ENCODE assay signal across 1 cellular context in the genomic region with DNA sequence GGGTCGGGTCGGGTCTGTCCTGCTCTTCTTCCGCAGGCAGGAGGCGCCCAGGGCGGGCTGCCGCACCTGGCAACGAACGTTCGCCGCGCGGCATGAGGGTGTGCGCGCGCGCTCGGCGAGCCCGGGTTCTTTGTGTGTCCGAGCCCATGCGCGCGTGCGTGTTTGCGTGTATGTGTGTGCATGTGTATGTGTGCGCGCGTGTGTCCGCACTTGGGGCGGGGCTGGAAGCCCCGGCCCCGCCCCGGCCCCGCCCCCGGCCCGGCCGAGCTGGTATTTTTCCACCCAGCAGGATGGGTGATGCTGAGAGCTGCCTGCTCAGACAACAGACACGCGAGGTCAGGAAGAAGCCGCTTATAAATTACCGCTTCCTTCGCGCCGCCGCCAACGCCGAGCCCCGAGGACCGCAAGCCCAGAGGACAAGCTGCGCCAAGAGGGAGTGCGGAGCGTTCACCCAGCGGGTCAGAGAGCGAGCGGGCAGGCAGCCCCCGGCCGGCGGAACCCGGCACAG.
TF ChIP-seq lines count a peak whose summit lies in the region.

SLC6A6 (plus strand) TSS at position 303 of the 508 bp plus-strand sequence. CDS start 41,029 bp downstream, outside the sequence.

TF ChIP-seq in HepG2, 621 proteins besides CTCF, POLR2A, EP300 and RAD21 (continued from another document and continues in another):
- TF ChIP-seq E2F2 (CRISPR knock-in tag; IDR thresholded peaks at IDR 0.05; ENCODE audit: borderline replicate concordance) = no peak
- TF ChIP-seq, protein P1, sequence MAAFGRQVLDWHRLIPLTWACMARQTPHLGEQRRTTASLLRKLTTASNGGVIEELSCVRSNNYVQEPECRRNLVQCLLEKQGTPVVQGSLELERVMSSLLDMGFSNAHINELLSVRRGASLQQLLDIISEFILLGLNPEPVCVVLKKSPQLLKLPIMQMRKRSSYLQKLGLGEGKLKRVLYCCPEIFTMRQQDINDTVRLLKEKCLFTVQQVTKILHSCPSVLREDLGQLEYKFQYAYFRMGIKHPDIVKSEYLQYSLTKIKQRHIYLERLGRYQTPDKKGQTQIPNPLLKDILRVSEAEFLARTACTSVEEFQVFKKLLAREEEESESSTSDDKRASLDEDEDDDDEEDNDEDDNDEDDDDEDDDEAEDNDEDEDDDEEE (CRISPR knock-in tag; IDR thresholded peaks at IDR 0.05) = no peak
- TF ChIP-seq ZFP36 (IDR thresholded peaks at IDR 0.05; ENCODE audit: borderline replicate concordance, low read depth, low read length, partially characterized antibody) = no peak
- TF ChIP-seq ZNF678 (CRISPR knock-in tag; IDR thresholded peaks at IDR 0.05) = no peak
- no peak for TF ChIP-seq ZNF260 (CRISPR knock-in tag; IDR thresholded peaks at IDR 0.05; ENCODE audit: borderline replicate concordance, low read depth)
- no peak for TF ChIP-seq PBX2 (CRISPR knock-in tag; IDR thresholded peaks at IDR 0.05)
- TF ChIP-seq ELF3 (CRISPR knock-in tag; IDR thresholded peaks at IDR 0.05) = peak; percentile 54; the same call in 1 of the 2 replicates
- TF ChIP-seq, protein P2, sequence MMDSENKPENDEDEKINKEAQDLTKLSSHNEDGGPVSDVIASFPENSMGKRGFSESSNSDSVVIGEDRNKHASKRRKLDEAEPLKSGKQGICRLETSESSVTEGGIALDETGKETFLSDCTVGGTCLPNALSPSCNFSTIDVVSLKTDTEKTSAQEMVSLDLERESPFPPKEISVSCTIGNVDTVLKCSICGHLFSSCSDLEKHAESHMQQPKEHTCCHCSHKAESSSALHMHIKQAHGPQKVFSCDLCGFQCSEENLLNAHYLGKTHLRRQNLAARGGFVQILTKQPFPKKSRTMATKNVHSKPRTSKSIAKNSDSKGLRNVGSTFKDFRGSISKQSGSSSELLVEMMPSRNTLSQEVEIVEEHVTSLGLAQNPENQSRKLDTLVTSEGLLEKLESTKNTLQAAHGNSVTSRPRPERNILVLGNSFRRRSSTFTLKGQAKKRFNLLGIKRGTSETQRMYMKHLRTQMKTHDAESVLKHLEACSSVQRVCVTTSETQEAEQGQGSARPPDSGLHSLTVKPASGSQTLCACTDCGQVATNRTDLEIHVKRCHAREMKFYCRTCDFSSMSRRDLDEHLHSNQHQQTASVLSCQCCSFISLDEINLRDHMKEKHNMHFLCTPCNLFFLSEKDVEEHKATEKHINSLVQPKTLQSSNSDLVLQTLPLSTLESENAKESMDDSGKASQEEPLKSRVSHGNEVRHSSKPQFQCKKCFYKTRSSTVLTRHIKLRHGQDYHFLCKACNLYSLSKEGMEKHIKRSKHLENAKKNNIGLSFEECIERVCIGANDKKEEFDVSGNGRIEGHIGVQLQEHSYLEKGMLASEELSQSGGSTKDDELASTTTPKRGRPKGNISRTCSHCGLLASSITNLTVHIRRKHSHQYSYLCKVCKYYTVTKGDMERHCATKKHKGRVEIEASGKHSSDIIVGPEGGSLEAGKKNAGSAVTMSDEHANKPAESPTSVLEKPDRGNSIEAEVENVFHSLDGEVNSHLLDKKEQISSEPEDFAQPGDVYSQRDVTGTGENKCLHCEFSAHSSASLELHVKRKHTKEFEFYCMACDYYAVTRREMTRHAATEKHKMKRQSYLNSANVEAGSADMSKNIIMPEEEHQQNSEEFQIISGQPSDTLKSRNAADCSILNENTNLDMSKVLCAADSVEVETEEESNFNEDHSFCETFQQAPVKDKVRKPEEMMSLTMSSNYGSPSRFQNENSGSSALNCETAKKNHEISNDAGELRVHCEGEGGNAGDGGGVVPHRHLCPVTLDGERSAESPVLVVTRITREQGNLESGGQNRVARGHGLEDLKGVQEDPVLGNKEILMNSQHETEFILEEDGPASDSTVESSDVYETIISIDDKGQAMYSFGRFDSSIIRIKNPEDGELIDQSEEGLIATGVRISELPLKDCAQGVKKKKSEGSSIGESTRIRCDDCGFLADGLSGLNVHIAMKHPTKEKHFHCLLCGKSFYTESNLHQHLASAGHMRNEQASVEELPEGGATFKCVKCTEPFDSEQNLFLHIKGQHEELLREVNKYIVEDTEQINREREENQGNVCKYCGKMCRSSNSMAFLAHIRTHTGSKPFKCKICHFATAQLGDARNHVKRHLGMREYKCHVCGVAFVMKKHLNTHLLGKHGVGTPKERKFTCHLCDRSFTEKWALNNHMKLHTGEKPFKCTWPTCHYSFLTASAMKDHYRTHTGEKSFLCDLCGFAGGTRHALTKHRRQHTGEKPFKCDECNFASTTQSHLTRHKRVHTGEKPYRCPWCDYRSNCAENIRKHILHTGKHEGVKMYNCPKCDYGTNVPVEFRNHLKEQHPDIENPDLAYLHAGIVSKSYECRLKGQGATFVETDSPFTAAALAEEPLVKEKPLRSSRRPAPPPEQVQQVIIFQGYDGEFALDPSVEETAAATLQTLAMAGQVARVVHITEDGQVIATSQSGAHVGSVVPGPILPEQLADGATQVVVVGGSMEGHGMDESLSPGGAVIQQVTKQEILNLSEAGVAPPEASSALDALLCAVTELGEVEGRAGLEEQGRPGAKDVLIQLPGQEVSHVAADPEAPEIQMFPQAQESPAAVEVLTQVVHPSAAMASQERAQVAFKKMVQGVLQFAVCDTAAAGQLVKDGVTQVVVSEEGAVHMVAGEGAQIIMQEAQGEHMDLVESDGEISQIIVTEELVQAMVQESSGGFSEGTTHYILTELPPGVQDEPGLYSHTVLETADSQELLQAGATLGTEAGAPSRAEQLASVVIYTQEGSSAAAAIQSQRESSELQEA (CRISPR knock-in tag; IDR thresholded peaks at IDR 0.05; ENCODE audit: not compliant biosample characterization) = no peak
- no peak for TF ChIP-seq ZUFSP (CRISPR knock-in tag; IDR thresholded peaks at IDR 0.05; ENCODE audit: borderline replicate concordance)
- no peak for TF ChIP-seq SATB2 (CRISPR knock-in tag; IDR thresholded peaks at IDR 0.05)
- TF ChIP-seq, protein P3, sequence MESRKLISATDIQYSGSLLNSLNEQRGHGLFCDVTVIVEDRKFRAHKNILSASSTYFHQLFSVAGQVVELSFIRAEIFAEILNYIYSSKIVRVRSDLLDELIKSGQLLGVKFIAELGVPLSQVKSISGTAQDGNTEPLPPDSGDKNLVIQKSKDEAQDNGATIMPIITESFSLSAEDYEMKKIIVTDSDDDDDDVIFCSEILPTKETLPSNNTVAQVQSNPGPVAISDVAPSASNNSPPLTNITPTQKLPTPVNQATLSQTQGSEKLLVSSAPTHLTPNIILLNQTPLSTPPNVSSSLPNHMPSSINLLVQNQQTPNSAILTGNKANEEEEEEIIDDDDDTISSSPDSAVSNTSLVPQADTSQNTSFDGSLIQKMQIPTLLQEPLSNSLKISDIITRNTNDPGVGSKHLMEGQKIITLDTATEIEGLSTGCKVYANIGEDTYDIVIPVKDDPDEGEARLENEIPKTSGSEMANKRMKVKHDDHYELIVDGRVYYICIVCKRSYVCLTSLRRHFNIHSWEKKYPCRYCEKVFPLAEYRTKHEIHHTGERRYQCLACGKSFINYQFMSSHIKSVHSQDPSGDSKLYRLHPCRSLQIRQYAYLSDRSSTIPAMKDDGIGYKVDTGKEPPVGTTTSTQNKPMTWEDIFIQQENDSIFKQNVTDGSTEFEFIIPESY (CRISPR knock-in tag; IDR thresholded peaks at IDR 0.05) = no peak
- TF ChIP-seq SPEN (CRISPR knock-in tag; IDR thresholded peaks at IDR 0.05; ENCODE audit: low read depth) = peak; percentile 47; the same call in 1 of the 2 replicates
- no peak; the same call in 1 of the 2 replicates for TF ChIP-seq ZNF747 (CRISPR knock-in tag; IDR thresholded peaks at IDR 0.05; ENCODE audit: borderline replicate concordance)
- TF ChIP-seq, protein P4, sequence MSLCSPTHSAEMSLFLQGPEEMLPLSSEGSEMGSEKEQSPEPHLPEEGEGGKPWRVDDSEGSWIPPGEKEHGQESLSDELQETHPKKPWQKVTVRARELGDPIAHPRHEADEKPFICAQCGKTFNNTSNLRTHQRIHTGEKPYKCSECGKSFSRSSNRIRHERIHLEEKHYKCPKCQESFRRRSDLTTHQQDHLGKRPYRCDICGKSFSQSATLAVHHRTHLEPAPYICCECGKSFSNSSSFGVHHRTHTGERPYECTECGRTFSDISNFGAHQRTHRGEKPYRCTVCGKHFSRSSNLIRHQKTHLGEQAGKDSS (CRISPR knock-in tag; IDR thresholded peaks at IDR 0.05; ENCODE audit: borderline replicate concordance, low read depth) = no peak
- TF ChIP-seq PRMT3 (CRISPR knock-in tag; IDR thresholded peaks at IDR 0.05; ENCODE audit: borderline replicate concordance, low read depth) = no peak
- no peak for TF ChIP-seq KLF9 (CRISPR knock-in tag; IDR thresholded peaks at IDR 0.05; ENCODE audit: low read depth)
- TF ChIP-seq ZNF414 (CRISPR knock-in tag; IDR thresholded peaks at IDR 0.05) = no peak
- 0 out of 2 replicates have a peak, but pooled peaks have one; percentile 59 for TF ChIP-seq EED (CRISPR knock-in tag; IDR thresholded peaks at IDR 0.05)
- TF ChIP-seq ZNF605 (CRISPR knock-in tag; IDR thresholded peaks at IDR 0.05) = peak; percentile 24; the same call in 1 of the 2 replicates
- TF ChIP-seq ZBTB8A (CRISPR knock-in tag; IDR thresholded peaks at IDR 0.05; ENCODE audit: borderline replicate concordance, low read depth) = no peak
- peak; percentile 83 for TF ChIP-seq ZNF891 (CRISPR knock-in tag; IDR thresholded peaks at IDR 0.05)
- no peak for TF ChIP-seq PCBP1 (IDR thresholded peaks at IDR 0.05; ENCODE audit: borderline replicate concordance, low read depth, low read length)
- no peak for TF ChIP-seq SNAPC2 (CRISPR knock-in tag; IDR thresholded peaks at IDR 0.05)
- no peak for TF ChIP-seq ZNF883 (CRISPR knock-in tag; IDR thresholded peaks at IDR 0.05; ENCODE audit: not compliant biosample characterization)
- TF ChIP-seq PREB (CRISPR knock-in tag; IDR thresholded peaks at IDR 0.05) = no peak
- no peak for TF ChIP-seq FOSL1 (CRISPR knock-in tag; IDR thresholded peaks at IDR 0.05; ENCODE audit: borderline replicate concordance)
- 0 out of 2 replicates have a peak, but pooled peaks have one; percentile 55 for TF ChIP-seq ATF2 (CRISPR knock-in tag; IDR thresholded peaks at IDR 0.05)
- no peak for TF ChIP-seq IRX3 (CRISPR knock-in tag; IDR thresholded peaks at IDR 0.05; ENCODE audit: borderline replicate concordance, low read depth)
- no peak for TF ChIP-seq TMF1 (CRISPR knock-in tag; IDR thresholded peaks at IDR 0.05; ENCODE audit: low read depth)
- no peak for TF ChIP-seq BRCA1 (CRISPR knock-in tag; IDR thresholded peaks at IDR 0.05)
- TF ChIP-seq FIP1L1 (IDR thresholded peaks at IDR 0.05; ENCODE audit: borderline replicate concordance, insufficient read depth, low read depth, low read length) = no peak
- no peak for TF ChIP-seq ZNF282 (IDR thresholded peaks at IDR 0.05; ENCODE audit: partially characterized antibody)
- peak; percentile 85 for TF ChIP-seq RBFOX2 (IDR thresholded peaks at IDR 0.05; ENCODE audit: low read depth, low read length)
- no peak for TF ChIP-seq ZFP36L2 (CRISPR knock-in tag; IDR thresholded peaks at IDR 0.05)
- peak; percentile 83 for TF ChIP-seq ARNT2 (CRISPR knock-in tag; IDR thresholded peaks at IDR 0.05; ENCODE audit: low read depth)
- peak; percentile 67; the same call in 1 of the 2 replicates for TF ChIP-seq PITX1 (CRISPR knock-in tag; IDR thresholded peaks at IDR 0.05)
- no peak for TF ChIP-seq AGO2 (optimal IDR thresholded peaks at IDR 0.05; ENCODE audit: low read depth, low read length)
- no peak; the same call in 1 of the 2 replicates for TF ChIP-seq ZNF547 (CRISPR knock-in tag; IDR thresholded peaks at IDR 0.05)
- no peak for TF ChIP-seq REL (CRISPR knock-in tag; conservative IDR thresholded peaks at IDR 0.05)
